Comparison of ENCODE assay signal across 1 cellular context in the genomic region with DNA sequence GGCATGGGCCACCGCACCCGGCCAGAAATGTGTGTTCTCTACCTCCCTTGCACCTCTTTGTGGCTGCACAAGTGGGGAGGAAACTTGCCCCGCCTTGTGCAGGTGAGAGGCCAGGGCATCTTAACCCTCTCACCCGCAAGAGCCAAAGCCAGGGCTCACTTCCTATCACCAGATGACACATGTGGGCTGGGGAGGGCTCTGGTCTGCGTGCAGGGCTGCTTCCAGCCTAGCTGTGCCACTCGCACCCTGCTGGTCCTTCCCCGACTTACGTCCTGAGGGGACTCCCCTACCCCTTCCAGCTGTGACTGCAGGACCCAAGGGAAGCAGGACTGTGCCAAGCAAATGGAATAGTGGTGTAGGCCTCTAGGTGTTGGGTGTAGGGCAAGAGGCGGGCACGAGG.
TF ChIP-seq lines count a peak whose summit lies in the region.

No MANE protein-coding gene starts in this region.

TF ChIP-seq in IMR-90, 13 proteins besides CTCF, POLR2A, EP300 and RAD21:
- TF ChIP-seq, protein P1, sequence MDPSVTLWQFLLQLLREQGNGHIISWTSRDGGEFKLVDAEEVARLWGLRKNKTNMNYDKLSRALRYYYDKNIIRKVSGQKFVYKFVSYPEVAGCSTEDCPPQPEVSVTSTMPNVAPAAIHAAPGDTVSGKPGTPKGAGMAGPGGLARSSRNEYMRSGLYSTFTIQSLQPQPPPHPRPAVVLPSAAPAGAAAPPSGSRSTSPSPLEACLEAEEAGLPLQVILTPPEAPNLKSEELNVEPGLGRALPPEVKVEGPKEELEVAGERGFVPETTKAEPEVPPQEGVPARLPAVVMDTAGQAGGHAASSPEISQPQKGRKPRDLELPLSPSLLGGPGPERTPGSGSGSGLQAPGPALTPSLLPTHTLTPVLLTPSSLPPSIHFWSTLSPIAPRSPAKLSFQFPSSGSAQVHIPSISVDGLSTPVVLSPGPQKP (IDR thresholded peaks at IDR 0.05; ENCODE audit: borderline replicate concordance, low read depth, low read length) = no peak
- no peak for TF ChIP-seq FOS (IDR thresholded peaks at IDR 0.05; ENCODE audit: low read depth, low read length)
- TF ChIP-seq NFE2L2 (IDR thresholded peaks at IDR 0.05; ENCODE audit: low read depth, low read length) = no peak
